In the genomic region with DNA sequence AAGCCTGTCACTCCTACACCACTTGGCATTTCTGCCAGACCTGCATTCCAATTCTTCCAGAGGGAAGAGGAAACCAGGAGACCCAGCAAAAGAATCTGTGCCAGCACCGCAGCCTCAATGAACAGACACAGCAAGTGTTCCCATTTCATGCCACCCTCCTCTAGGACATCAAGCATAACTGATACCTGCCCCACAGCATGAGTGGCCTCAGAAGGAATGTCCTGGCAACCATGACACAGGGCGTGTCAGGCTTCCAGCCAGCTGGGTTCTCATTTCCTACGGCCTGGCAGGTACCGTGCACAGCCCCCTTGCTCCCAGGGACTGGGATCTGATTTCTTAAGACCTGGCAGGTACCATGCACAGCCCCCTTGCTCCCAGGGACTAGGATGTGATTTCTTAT, we compare ENCODE assay signal across 24 cellular contexts. TPM values are rescaled to one million over a fixed set of nuclear protein-coding genes. Genes with fewer than 3 reads are reported as not detected.
DNase-seq lines count a peak whose midpoint lies in the region; ATAC-seq and TF ChIP-seq lines count a peak whose summit lies in the region.
"Had no signal": no experiment of that assay in that cellular context is flagged by ENCODE, and none has a peak within 500 bp of the region (broad histone marks: within the 10 kb centered on the region; RNA-seq: fewer than 3 reads in every experiment).

No MANE protein-coding gene starts in this region.

- H3K9me3 ChIP-seq in RWPE2 (ENCODE audit: severe bottlenecking) (no peaks in the 10 kb centered on the region), iPS-15b (ENCODE audit: control insufficient read depth, insufficient read depth, low read length) (no peaks in the 10 kb centered on the region), skeletal muscle tissue (ENCODE audit: control insufficient read depth in 3 of 3, low read length in 3 of 3) (no peaks in the 10 kb centered on the region), Karpas-422 (ENCODE audit: low read length) (no peaks in the 10 kb centered on the region)
- H3K9me3 ChIP-seq: Caco-2, esophagus muscularis mucosa, gastroesophageal sphincter, thoracic aorta had no signal

- H3K27me3 ChIP-seq in H7 (ENCODE audit: control insufficient read depth, insufficient read depth, low read length) (no peaks in the 10 kb centered on the region), RWPE2 (ENCODE audit: insufficient read depth, poor library complexity, severe bottlenecking) (no peaks in the 10 kb centered on the region), iPS-15b (ENCODE audit: control insufficient read depth, insufficient read depth, low read length) (no peaks in the 10 kb centered on the region), skeletal muscle tissue (ENCODE audit: control insufficient read depth in 3 of 3, insufficient read depth in 3 of 3, low read length in 3 of 3) (no peaks in the 10 kb centered on the region), Karpas-422 (ENCODE audit: low read length) (no peaks in the 10 kb centered on the region)
- H3K27me3 ChIP-seq: esophagus muscularis mucosa, gastroesophageal sphincter had no signal

- peak; percentile 73 for ATAC-seq in RWPE2 (ENCODE audit: low read depth)
- ATAC-seq: gastroesophageal sphincter; naive thymus-derived CD4-positive, alpha-beta T cell had no signal

- H3K4me1 ChIP-seq in RWPE2 (ENCODE audit: insufficient read depth, poor library complexity, severe bottlenecking) = peaks cover 14% of the 10 kb centered on the region
- no peaks in the 10 kb centered on the region for H3K4me1 ChIP-seq in iPS-15b (ENCODE audit: control insufficient read depth, insufficient read depth, low read length)
- peaks cover 20 to 28% (median 23%) of the 10 kb centered on the region in 3 donors for H3K4me1 ChIP-seq in skeletal muscle tissue (ENCODE audit: control insufficient read depth in 3 of 3, insufficient read depth in 3 of 3, low read length in 3 of 3)
- H3K4me1 ChIP-seq in Karpas-422 (ENCODE audit: low read length) = no peaks in the 10 kb centered on the region
- H3K4me1 ChIP-seq: Caco-2 had no signal

- H3K4me2 ChIP-seq in Karpas-422 (ENCODE audit: low read depth, low read length, poor library complexity, severe bottlenecking) = no peak overlapping the region

- DNase-seq in H7 (peak; percentile 28), RWPE2 (ENCODE audit: low spot score) (peak; percentile 56), hepatic stellate cell (ENCODE audit: low spot score) (no peak), Karpas-422 (no peak), GM19238 (ENCODE audit: insufficient read length, low spot score) (no peak), activated gamma-delta T cell (lab: John Stamatoyannopoulos, UW) (no peak)
- DNase-seq: activated B cell treated with CpG ODN at 0.5 μM for 24 hours; activated CD4-positive, alpha-beta T cell treated with anti-CD3 and anti-CD28 coated beads, Interleukin-2, amount 50 U/mL, for 48 hours; activated naive CD8-positive, alpha-beta T cell treated with anti-CD3 and anti-CD28 coated beads for 36 hours; C1 segment of cervical spinal cord; Caco-2; EL; kidney glomerular epithelial cell; naive thymus-derived CD4-positive, alpha-beta T cell; NCI-H1417; NCI-H82; occipital lobe; stimulated activated CD4-positive, alpha-beta T cell treated with anti-CD3 and anti-CD28 coated beads, Interleukin-12 subunit alpha, Interleukin-12 subunit beta, amount 100 ng/mL, for 4 hours; stimulated activated naive CD4-positive, alpha-beta T cell treated with Interleukin-2 at 50 U/mL for 16 hours had no signal

- H3K36me3 ChIP-seq in H7 (replicated peaks; ENCODE audit: control insufficient read depth, insufficient read depth, low read length) (peaks cover 32% of the 10 kb centered on the region), RWPE2 (ENCODE audit: low read depth) (peaks cover 60% of the 10 kb centered on the region), iPS-15b (ENCODE audit: control insufficient read depth, insufficient read depth, low read length) (peaks cover 66% of the 10 kb centered on the region), skeletal muscle tissue (ENCODE audit: control insufficient read depth in 3 of 3, insufficient read depth in 3 of 3, low read length in 3 of 3) (peaks cover 34 to 35% (median 35%) of the 10 kb centered on the region in 3 donors), Karpas-422 (ENCODE audit: insufficient read depth, low read length) (peaks cover 16% of the 10 kb centered on the region)

- no peaks in the 10 kb centered on the region for H3K9me2 ChIP-seq in Karpas-422 (replicated peaks; ENCODE audit: insufficient read depth, low read length)

- H3K9ac ChIP-seq in iPS-15b (ENCODE audit: low read depth, low read length) = peak overlapping the region; percentile 12
- peak overlapping the region in 1 of 3 donors; percentile 54 for H3K9ac ChIP-seq in skeletal muscle tissue (ENCODE audit: low read depth in 1 of 3, low read length in 3 of 3)
- no peak overlapping the region for H3K9ac ChIP-seq in Karpas-422 (ENCODE audit: low read length)

- H3K27ac ChIP-seq in RWPE2 (ENCODE audit: poor library complexity, severe bottlenecking) (peak overlapping the region; percentile 82), skeletal muscle tissue (ENCODE audit: low read depth, low read length) (peak overlapping the region; percentile 60), Karpas-422 (ENCODE audit: low read length) (no peak overlapping the region)
- H3K27ac ChIP-seq: esophagus muscularis mucosa, gastroesophageal sphincter, thoracic aorta had no signal

- H3K79me2 ChIP-seq in Karpas-422 (ENCODE audit: low read length) = peaks cover 37% of the 10 kb centered on the region

- H3K4me3 ChIP-seq in H7 (ENCODE audit: insufficient read depth, low read depth, low read length) (no peak overlapping the region), RWPE2 (ENCODE audit: severe bottlenecking) (no peak overlapping the region), iPS-15b (ENCODE audit: low read depth, low read length) (no peak overlapping the region), skeletal muscle tissue (ENCODE audit: low read length in 3 of 3) (no peak overlapping the region), Karpas-422 (ENCODE audit: low read length) (no peak overlapping the region)
- H3K4me3 ChIP-seq: esophagus muscularis mucosa, gastroesophageal sphincter, thoracic aorta had no signal

- no peak overlapping the region for H2AFZ ChIP-seq in Karpas-422 (ENCODE audit: low read length)

- no peaks in the 10 kb centered on the region for H4K20me1 ChIP-seq in Karpas-422 (ENCODE audit: insufficient read depth, low read depth, low read length)

- TF ChIP-seq CTCF in RWPE2 (IDR thresholded peaks at IDR 0.05; ENCODE audit: poor library complexity, severe bottlenecking) = no peak

RNA-seq across cellular contexts. Expression of gene MAD1L1, which starts 7.8 kb away (rescaled TPM):
- total RNA-seq in H7 (2014; rRNA removed; shearing (Covaris generic)) = 44.7 and 63.0 TPM in 2 replicates
- total RNA-seq in skeletal muscle tissue = 42.3 TPM
- 38.6 and 61.5 TPM in 2 replicates for total RNA-seq in Karpas-422 (2014; rRNA removed; shearing (Covaris generic); ENCODE audit: low replicate concordance)

RNA-seq across cellular contexts. Expression of gene MRM2, which starts 17.1 kb away (rescaled TPM):
- total RNA-seq in H7 (2014; rRNA removed; shearing (Covaris generic)) = 25.8 and 32.6 TPM in 2 replicates
- total RNA-seq in skeletal muscle tissue = 16.7 TPM
- 35.5 TPM in 2 replicates for total RNA-seq in Karpas-422 (2014; rRNA removed; shearing (Covaris generic); ENCODE audit: low replicate concordance)

RNA-seq across cellular contexts. Expression of gene NUDT1, which starts 17.1 kb away (rescaled TPM):
- total RNA-seq in H7 (2014; rRNA removed; shearing (Covaris generic)) = 101 and 117 TPM in 2 replicates
- 20.9 TPM for total RNA-seq in skeletal muscle tissue
- total RNA-seq in Karpas-422 (2014; rRNA removed; shearing (Covaris generic); ENCODE audit: low replicate concordance) = 45.3 and 84.8 TPM in 2 replicates

Comparison
In these comparisons a context has a peak if more than half of its experiments do, and no peak if none do; other contexts are left out.
1. DNase-seq: peak in H7 (single experiment) and RWPE2 (single experiment); none in hepatic stellate cell (single experiment), Karpas-422 (single experiment), GM19238 (single experiment) and activated gamma-delta T cell (single experiment).